1 cellular context compared by ENCODE assay signal in genomic region chr2:18623782-18624181, GRCh38.
TF ChIP-seq lines count a peak whose summit lies in the region.

No MANE protein-coding gene starts in this region.

TF ChIP-seq in SK-N-SH, 30 proteins besides CTCF, POLR2A, EP300 and RAD21 (continued from another document):
- 0 out of 2 replicates have a peak, but pooled peaks have one; percentile 23 for TF ChIP-seq USF1 (IDR thresholded peaks at IDR 0.05; ENCODE audit: borderline replicate concordance, low read depth)
- TF ChIP-seq YY1 (IDR thresholded peaks at IDR 0.05; ENCODE audit: low read depth) = 0 out of 2 replicates have a peak, but pooled peaks have one; percentile 27
- peak; percentile 94 for TF ChIP-seq PBX3 (IDR thresholded peaks at IDR 0.05)
- TF ChIP-seq NRF1 (IDR thresholded peaks at IDR 0.05; ENCODE audit: low read depth, low read length) = no peak
- TF ChIP-seq FOXM1 (IDR thresholded peaks at IDR 0.05; ENCODE audit: low read depth) = peak; percentile 89
- no peak for TF ChIP-seq CHD2 (IDR thresholded peaks at IDR 0.05; ENCODE audit: low read length, partially characterized antibody)
